In genomic region chr1:52032124-52032784, GRCh38 we compare ENCODE assay signal across 1 cellular context.
TF ChIP-seq lines count a peak whose summit lies in the region.

No MANE protein-coding gene starts in this region.

TF ChIP-seq in A549, 52 proteins besides CTCF, POLR2A, EP300 and RAD21 (continued from another document):
- TF ChIP-seq NFE2L2 (conservative IDR thresholded peaks at IDR 0.05; ENCODE audit: low read length) (no peak), RFX5 (IDR thresholded peaks at IDR 0.05) (no peak), CHD2 (IDR thresholded peaks at IDR 0.05; ENCODE audit: low read length, partially characterized antibody) (no peak), USF2 (IDR thresholded peaks at IDR 0.05) (no peak)
